Comparison of ENCODE assay signal across 14 cellular contexts in genomic region chr18:56545539-56545938, GRCh38.
"Had no signal": no experiment of that assay in that cellular context is flagged by ENCODE, and none has a peak within 500 bp of the region (broad histone marks: within the 10 kb centered on the region; RNA-seq: fewer than 3 reads in every experiment).

No MANE protein-coding gene starts in this region.

- H3K27me3 ChIP-seq: adrenal gland, neutrophil, pancreas, upper lobe of left lung had no signal

- H3K9me3 ChIP-seq: adrenal gland, lower lobe of right lung, neutrophil, pancreas, thoracic aorta, upper lobe of left lung had no signal

- H3K4me3 ChIP-seq: adrenal gland, lower lobe of right lung, pancreas, thoracic aorta, upper lobe of left lung had no signal

- ATAC-seq: esophagus mucosa; left cardiac atrium; lower lobe of right lung; natural killer cell; pancreas; sciatic nerve; stimulated activated naive B cell treated with anti-CD40 and anti-IgM and Interleukin-4, amounts not matched to agents 10 μg/mL and 1 μg/mL and 100 μg/mL, for 72 hours had no signal

- DNase-seq: activated CD4-positive, CD25-positive, alpha-beta regulatory T cell treated with anti-CD3 and anti-CD28 coated beads, Interleukin-2, amount 50 U/mL, for 72 hours; activated gamma-delta T cell; adrenal gland; effector CD4-positive, alpha-beta T cell; left cardiac atrium; lower lobe of right lung; natural killer cell; pancreas; stimulated activated naive B cell treated with anti-CD40 and anti-IgM and Interleukin-4, amounts not matched to agents 10 μg/mL and 1 μg/mL and 100 μg/mL, for 72 hours; upper lobe of left lung had no signal

- H3K36me3 ChIP-seq: adrenal gland, lower lobe of right lung, neutrophil, pancreas, thoracic aorta, upper lobe of left lung had no signal

- H3K27ac ChIP-seq: adrenal gland, lower lobe of right lung, neutrophil, pancreas, thoracic aorta, upper lobe of left lung had no signal

- H3K4me1 ChIP-seq: adrenal gland, lower lobe of right lung, pancreas had no signal
